Comparison of ENCODE assay signal across 12 cellular contexts in genomic region chr16:14636951-14637240, GRCh38. TPM values are rescaled to one million over a fixed set of nuclear protein-coding genes. Genes with fewer than 3 reads are reported as not detected.
"Had no signal": no experiment of that assay in that cellular context is flagged by ENCODE, and none has a peak within 500 bp of the region (broad histone marks: within the 10 kb centered on the region; RNA-seq: fewer than 3 reads in every experiment).

No MANE protein-coding gene starts in this region.

RNA-seq across cellular contexts. Expression of gene PLA2G10, which starts 57.2 kb away (rescaled TPM):
- total RNA-seq: activated CD8-positive, alpha-beta memory T cell treated with anti-CD3 and anti-CD28 coated beads for 36 hours; activated naive CD4-positive, alpha-beta T cell treated with anti-CD3 and anti-CD28 coated beads, Interleukin-2, amount 50 U/mL, for 72 hours; activated T-helper 1 cell treated with anti-CD3 and anti-CD28 coated beads, Interleukin-12 subunit alpha, Interleukin-12 subunit beta, Interleukin-2, Interleukin-4 antibody, amounts not matched to agents 30 ng/mL and 10 ng/mL and 1 ng/mL, durations not matched to agents 14 hours and 24 hours and 36 hours; cardiac muscle cell; chondrocyte; dermis blood vessel endothelial cell; left ventricle myocardium superior; mesenteric fat pad; natural killer cell treated with Interleukin-12 subunit alpha and Interleukin-12 subunit beta and Interleukin-15 and Interleukin-18, amount 100 ng/mL, for 72 hours; renal cortical epithelial cell; sigmoid colon; SJSA1 had no signal
